Comparison of ENCODE assay signal across 1 cellular context in the genomic region with DNA sequence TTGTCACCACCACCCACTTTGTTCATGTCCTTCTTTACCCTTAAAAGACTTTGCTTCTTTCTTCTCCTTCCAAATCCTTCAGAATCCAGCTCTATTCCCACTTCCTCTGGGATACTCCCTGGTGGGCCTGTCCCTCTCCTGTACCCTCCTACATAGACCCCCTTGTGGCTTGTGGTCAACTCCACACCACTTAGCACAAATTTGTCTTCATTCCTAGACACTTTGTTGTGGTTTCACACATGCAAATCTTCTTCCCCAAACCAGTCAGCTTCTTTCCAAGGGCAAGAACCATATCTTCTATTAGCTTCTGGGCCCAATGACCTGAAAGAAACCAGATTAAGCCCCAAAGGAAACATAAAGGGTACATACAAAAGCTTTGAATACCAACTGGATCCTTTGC.
A peak's percentile ranks its signal among the peaks of the same experiment; 100 is the strongest.
TF ChIP-seq lines count a peak whose summit lies in the region.

No MANE protein-coding gene starts in this region.

TF ChIP-seq in GM12878, 131 proteins besides CTCF, POLR2A, EP300 and RAD21 (continued from another document):
- TF ChIP-seq, protein P1, sequence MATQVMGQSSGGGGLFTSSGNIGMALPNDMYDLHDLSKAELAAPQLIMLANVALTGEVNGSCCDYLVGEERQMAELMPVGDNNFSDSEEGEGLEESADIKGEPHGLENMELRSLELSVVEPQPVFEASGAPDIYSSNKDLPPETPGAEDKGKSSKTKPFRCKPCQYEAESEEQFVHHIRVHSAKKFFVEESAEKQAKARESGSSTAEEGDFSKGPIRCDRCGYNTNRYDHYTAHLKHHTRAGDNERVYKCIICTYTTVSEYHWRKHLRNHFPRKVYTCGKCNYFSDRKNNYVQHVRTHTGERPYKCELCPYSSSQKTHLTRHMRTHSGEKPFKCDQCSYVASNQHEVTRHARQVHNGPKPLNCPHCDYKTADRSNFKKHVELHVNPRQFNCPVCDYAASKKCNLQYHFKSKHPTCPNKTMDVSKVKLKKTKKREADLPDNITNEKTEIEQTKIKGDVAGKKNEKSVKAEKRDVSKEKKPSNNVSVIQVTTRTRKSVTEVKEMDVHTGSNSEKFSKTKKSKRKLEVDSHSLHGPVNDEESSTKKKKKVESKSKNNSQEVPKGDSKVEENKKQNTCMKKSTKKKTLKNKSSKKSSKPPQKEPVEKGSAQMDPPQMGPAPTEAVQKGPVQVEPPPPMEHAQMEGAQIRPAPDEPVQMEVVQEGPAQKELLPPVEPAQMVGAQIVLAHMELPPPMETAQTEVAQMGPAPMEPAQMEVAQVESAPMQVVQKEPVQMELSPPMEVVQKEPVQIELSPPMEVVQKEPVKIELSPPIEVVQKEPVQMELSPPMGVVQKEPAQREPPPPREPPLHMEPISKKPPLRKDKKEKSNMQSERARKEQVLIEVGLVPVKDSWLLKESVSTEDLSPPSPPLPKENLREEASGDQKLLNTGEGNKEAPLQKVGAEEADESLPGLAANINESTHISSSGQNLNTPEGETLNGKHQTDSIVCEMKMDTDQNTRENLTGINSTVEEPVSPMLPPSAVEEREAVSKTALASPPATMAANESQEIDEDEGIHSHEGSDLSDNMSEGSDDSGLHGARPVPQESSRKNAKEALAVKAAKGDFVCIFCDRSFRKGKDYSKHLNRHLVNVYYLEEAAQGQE (IDR thresholded peaks at IDR 0.05; ENCODE audit: low read depth, low read length): no peak
- TF ChIP-seq NFIC (IDR thresholded peaks at IDR 0.05; ENCODE audit: low read depth, low read length): peak; percentile 39; the same call in 1 of the 2 replicates
- peak; percentile 43; the same call in 1 of the 2 replicates for TF ChIP-seq MTA2 (IDR thresholded peaks at IDR 0.05; ENCODE audit: low read depth)
- no peak for TF ChIP-seq BCL11A (IDR thresholded peaks at IDR 0.05; ENCODE audit: low read depth, low read length)
- TF ChIP-seq PAX8 (IDR thresholded peaks at IDR 0.05): no peak
